1 cellular context compared by ENCODE assay signal in the genomic region with DNA sequence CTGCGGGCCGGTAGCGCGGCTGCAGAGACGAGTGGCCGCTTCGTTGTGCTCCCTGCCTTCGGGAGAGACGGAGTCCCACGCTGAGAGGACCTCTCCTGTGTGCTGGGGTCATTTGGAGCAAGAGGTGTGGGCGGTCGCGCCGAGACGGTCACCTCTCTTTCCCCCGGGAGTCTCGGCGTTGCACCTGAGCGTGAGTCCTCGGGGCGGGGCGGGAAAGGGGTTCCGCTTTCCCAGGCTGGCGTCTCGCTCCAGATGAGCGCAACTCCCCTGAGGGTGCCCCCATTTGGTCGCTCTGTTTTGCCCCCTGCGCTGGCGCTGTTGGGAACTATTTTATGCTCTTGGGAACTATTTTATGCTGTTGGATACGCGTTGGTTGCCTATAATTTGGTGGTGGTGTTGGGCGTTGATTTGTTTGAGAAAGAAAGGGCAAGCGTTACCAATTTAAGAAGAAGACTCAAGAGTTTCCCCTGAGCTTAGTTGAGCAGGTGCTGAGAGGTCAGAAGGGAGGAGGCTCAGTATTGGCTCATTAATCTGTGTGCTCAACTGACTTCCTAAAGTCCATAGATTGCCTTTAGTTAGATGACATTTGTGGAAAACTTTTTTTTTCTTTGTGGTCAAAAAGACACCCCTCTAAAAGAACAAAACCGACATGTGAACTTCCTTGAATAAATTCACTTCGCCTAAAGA.
TF ChIP-seq lines count a peak whose summit lies in the region.

No MANE protein-coding gene starts in this region.

TF ChIP-seq in HepG2, 621 proteins besides CTCF, POLR2A, EP300 and RAD21 (continued from another document):
- TF ChIP-seq KMT2B (CRISPR knock-in tag; IDR thresholded peaks at IDR 0.05) (peak; percentile 41), HDAC1 (CRISPR knock-in tag; IDR thresholded peaks at IDR 0.05) (0 out of 2 replicates have a peak, but pooled peaks have one; percentile 29), ZNF292 (CRISPR knock-in tag; IDR thresholded peaks at IDR 0.05; ENCODE audit: borderline replicate concordance, low read depth) (peak; percentile 71), MTF2 (CRISPR knock-in tag; IDR thresholded peaks at IDR 0.05; ENCODE audit: borderline replicate concordance) (0 out of 2 replicates have a peak, but pooled peaks have one; percentile 19)
- TF ChIP-seq, protein P1, sequence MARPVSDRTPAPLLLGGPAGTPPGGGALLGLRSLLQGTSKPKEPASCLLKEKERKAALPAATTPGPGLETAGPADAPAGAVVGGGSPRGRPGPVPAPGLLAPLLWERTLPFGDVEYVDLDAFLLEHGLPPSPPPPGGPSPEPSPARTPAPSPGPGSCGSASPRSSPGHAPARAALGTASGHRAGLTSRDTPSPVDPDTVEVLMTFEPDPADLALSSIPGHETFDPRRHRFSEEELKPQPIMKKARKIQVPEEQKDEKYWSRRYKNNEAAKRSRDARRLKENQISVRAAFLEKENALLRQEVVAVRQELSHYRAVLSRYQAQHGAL (CRISPR knock-in tag; IDR thresholded peaks at IDR 0.05; ENCODE audit: not compliant biosample characterization), result no peak
